9 cellular contexts compared by ENCODE assay signal in genomic region chr7:117951285-117951684, GRCh38.
"Had no signal": no experiment of that assay in that cellular context is flagged by ENCODE, and none has a peak within 500 bp of the region (broad histone marks: within the 10 kb centered on the region; RNA-seq: fewer than 3 reads in every experiment).

No MANE protein-coding gene starts in this region.

- H3K9me3 ChIP-seq: esophagus squamous epithelium, pancreas, thyroid gland had no signal

- H3K4me3 ChIP-seq: dorsolateral prefrontal cortex, esophagus squamous epithelium, heart left ventricle, pancreas, skin epidermis, thyroid gland had no signal

- DNase-seq: dorsolateral prefrontal cortex, esophagus squamous epithelium, foreskin fibroblast, heart left ventricle, pancreas, T-cell, thyroid gland had no signal

- H3K27ac ChIP-seq: dorsolateral prefrontal cortex, heart left ventricle, skin epidermis, thyroid gland had no signal

- H3K36me3 ChIP-seq: esophagus squamous epithelium, heart left ventricle, pancreas, thyroid gland had no signal

- H3K4me1 ChIP-seq: heart left ventricle, pancreas had no signal

- H3K27me3 ChIP-seq: dorsolateral prefrontal cortex, esophagus squamous epithelium, pancreas, thyroid gland had no signal

- ATAC-seq: activated CD4-positive, CD25-positive, alpha-beta regulatory T cell treated with anti-CD3 and anti-CD28 coated beads, Interleukin-2, amount 50 U/mL, for 24 hours; heart left ventricle; T-cell had no signal
